In the genomic region with DNA sequence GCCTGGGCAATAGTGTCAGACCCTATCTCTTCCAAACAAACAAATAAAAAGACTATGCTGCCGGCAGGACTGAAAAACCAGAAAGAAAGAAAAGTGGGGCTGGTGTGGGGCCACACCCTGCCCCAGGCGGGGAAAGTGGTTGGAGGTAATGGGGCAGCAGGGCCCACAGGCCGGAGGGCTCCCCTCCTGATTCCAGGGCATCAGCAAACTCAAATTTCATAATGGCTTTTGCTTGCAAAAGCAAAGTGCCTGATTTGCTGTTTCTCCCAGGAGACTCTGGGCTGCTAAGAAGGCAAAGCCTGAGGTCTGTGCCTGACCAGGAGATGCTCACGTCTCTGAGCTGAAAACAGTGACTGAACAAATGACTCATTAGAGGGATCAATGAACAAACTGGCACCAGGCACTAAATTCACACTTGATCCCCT, we compare ENCODE assay signal across 10 cellular contexts.
DNase-seq lines count a peak whose midpoint lies in the region; ATAC-seq and TF ChIP-seq lines count a peak whose summit lies in the region.
"Had no signal": no experiment of that assay in that cellular context is flagged by ENCODE, and none has a peak within 500 bp of the region (broad histone marks: within the 10 kb centered on the region; RNA-seq: fewer than 3 reads in every experiment).

No MANE protein-coding gene starts in this region.

- no peaks in the 10 kb centered on the region for H3K27me3 ChIP-seq in esophagus muscularis mucosa
- no peaks in the 10 kb centered on the region for H3K27me3 ChIP-seq in sigmoid colon
- H3K27me3 ChIP-seq: ascending aorta had no signal

- H3K27ac ChIP-seq in esophagus muscularis mucosa (replicated peaks in 1 of 4) = peak overlapping the region; percentile 57 to 86 (median 70)
- peak overlapping the region in 3 of 4 donors; percentile 66 to 89 (median 87) for H3K27ac ChIP-seq in sigmoid colon

- intact Hi-C loops in esophagus muscularis mucosa (cut with DNase I) (no loop called here), sigmoid colon (cut with DNase I) (no loop called here)

- TF ChIP-seq EP300 in esophagus muscularis mucosa (IDR thresholded peaks at IDR 0.05) = no peak
- TF ChIP-seq EP300 in sigmoid colon (IDR thresholded peaks at IDR 0.05) = no peak

- in situ Hi-C loops in ACHN (cut with HindIII; ENCODE audit: low pct_ligation_motif_present, low pct_unique_long_range_greater_than_20kb, low sequenced_read_pairs) = no loop called here

- ATAC-seq in HG03378 (IDR thresholded peaks at IDR 0.05; ENCODE audit: unreplicated experiment) (no peak), GM18505 (IDR thresholded peaks at IDR 0.05; ENCODE audit: unreplicated experiment) (no peak)
- ATAC-seq: HepG2 had no signal

- 70% methylated on average over 4 of the region's 4 CpGs for WGBS in esophagus muscularis mucosa
- 40 to 74% methylated on average over 4 of the region's 4 CpGs for WGBS in sigmoid colon, 2 donors

- no peaks in the 10 kb centered on the region for H3K9me3 ChIP-seq in esophagus muscularis mucosa
- no peaks in the 10 kb centered on the region for H3K9me3 ChIP-seq in sigmoid colon
- H3K9me3 ChIP-seq: ascending aorta had no signal

- H3K36me3 ChIP-seq in esophagus muscularis mucosa = peaks cover 0 to 4% (median 0%) of the 10 kb centered on the region in 4 donors
- no peaks in the 10 kb centered on the region for H3K36me3 ChIP-seq in sigmoid colon
- H3K36me3 ChIP-seq: ascending aorta had no signal

- TF ChIP-seq CTCF in esophagus muscularis mucosa (IDR thresholded peaks at IDR 0.05) = no peak
- TF ChIP-seq CTCF in sigmoid colon (IDR thresholded peaks at IDR 0.05) = no peak

- peak; percentile 2 for DNase-seq in NCI-H2171 treated with DMSO at 0.1 percent for 48 hours (lab: John Stamatoyannopoulos, UW)
- no peak for DNase-seq in NCI-H2171 (lab: John Stamatoyannopoulos, UW)
- peak; percentile 3 for DNase-seq in NCI-H69 (lab: John Stamatoyannopoulos, UW)
- DNase-seq in esophagus muscularis mucosa (ENCODE audit: extremely low spot score) = no peak
- DNase-seq in sigmoid colon = peak; percentile 65
- no peak for DNase-seq in ACHN

- H3K4me1 ChIP-seq in esophagus muscularis mucosa (peaks cover 66 to 82% (median 79%) of the 10 kb centered on the region in 4 donors), sigmoid colon (peaks cover 0 to 86% (median 79%) of the 10 kb centered on the region in 4 donors)

- H3K4me3 ChIP-seq in esophagus muscularis mucosa = no peak overlapping the region
- no peak overlapping the region for H3K4me3 ChIP-seq in sigmoid colon
- H3K4me3 ChIP-seq: ascending aorta had no signal

- TF ChIP-seq POLR2A in esophagus muscularis mucosa (IDR thresholded peaks at IDR 0.05; ENCODE audit: low read depth) (no peak), sigmoid colon (IDR thresholded peaks at IDR 0.05) (no peak), GM18505 (IDR thresholded peaks at IDR 0.05; ENCODE audit: borderline replicate concordance, extremely low read depth, insufficient read depth, insufficient read length) (no peak)

Comparison
In these comparisons a context has a peak if more than half of its experiments do, and no peak if none do; other contexts are left out.
1. DNase-seq: peak in NCI-H2171 treated with DMSO at 0.1 percent for 48 hours (single experiment), NCI-H69 (single experiment) and sigmoid colon (single experiment); none in NCI-H2171 (single experiment), esophagus muscularis mucosa (single experiment) and ACHN (single experiment).